In genomic region chr7:37234928-37235327, GRCh38 we compare ENCODE assay signal across 8 cellular contexts.
DNase-seq lines count a peak whose midpoint lies in the region; ATAC-seq lines count a peak whose summit lies in the region.

No MANE protein-coding gene starts in this region.

- no peak overlapping the region for H3K4me2 ChIP-seq in mesendoderm (ENCODE audit: low read length)

- no peak overlapping the region for H3K18ac ChIP-seq in mesendoderm (ENCODE audit: low read length)

- H2AK5ac ChIP-seq in mesendoderm (ENCODE audit: low read length), result no peak overlapping the region

- no peak overlapping the region for H2BK15ac ChIP-seq in mesendoderm (replicated peaks; ENCODE audit: low read depth)

- H3K56ac ChIP-seq in mesendoderm (ENCODE audit: low read length), result no peak overlapping the region

- H4K8ac ChIP-seq in mesendoderm (ENCODE audit: low read depth, low read length), result no peak overlapping the region

- no peak overlapping the region for H3K27ac ChIP-seq in mesendoderm (ENCODE audit: low read depth, low read length)

- no peaks in the 10 kb centered on the region for H3K36me3 ChIP-seq in mesendoderm (ENCODE audit: control insufficient read depth, insufficient read depth, low read length)

- H2BK5ac ChIP-seq in mesendoderm (ENCODE audit: low read length), result no peak overlapping the region

- no peaks in the 10 kb centered on the region for H3K79me1 ChIP-seq in mesendoderm (ENCODE audit: low read length)

- H4K5ac ChIP-seq in mesendoderm (ENCODE audit: low read length), result no peak overlapping the region

- H3K4me1 ChIP-seq in mesendoderm (ENCODE audit: control insufficient read depth, low read depth, low read length), result no peaks in the 10 kb centered on the region

- ATAC-seq in GM21529 (IDR thresholded peaks at IDR 0.05; ENCODE audit: unreplicated experiment), result no peak

- no CpG with 5 or more reads among the region's 1 CpG for WGBS in mesendoderm (ENCODE audit: extremely low coverage, insufficient coverage, low lambda C conversion rate)

- in situ Hi-C loops in T47D (cut with HindIII; ENCODE audit: low pct_unique_long_range_greater_than_20kb, low sequenced_read_pairs), result no loop called here

- H2BK120ac ChIP-seq in mesendoderm (ENCODE audit: low read depth, low read length), result no peak overlapping the region

- no peak overlapping the region for H3K9ac ChIP-seq in mesendoderm (ENCODE audit: low read length)

- H3K4me3 ChIP-seq in mesendoderm (ENCODE audit: low read length), result no peak overlapping the region

- no peaks in the 10 kb centered on the region for H3K79me2 ChIP-seq in mesendoderm (ENCODE audit: control insufficient read depth, insufficient read depth, low read length)

- DNase-seq in Daoy (ENCODE audit: low read depth), result peak; percentile 42
- peak; percentile 21 for DNase-seq in M059J (ENCODE audit: low read depth)
- DNase-seq in T47D (ENCODE audit: low read depth in 1 of 2, low spot score in 1 of 2), result peak; percentile 42 to 61
- peak; percentile 45 for DNase-seq in mesendoderm
- DNase-seq in NCI-H446 treated with DMSO at 0.1 percent for 48 hours (lab: John Stamatoyannopoulos, UW), result no peak
- no peak for DNase-seq in hepatic stellate cell (ENCODE audit: low spot score)
- DNase-seq in ureter (ENCODE audit: low spot score), result no peak

- H3K27me3 ChIP-seq in mesendoderm (ENCODE audit: insufficient read depth, low read length, poor library complexity), result no peaks in the 10 kb centered on the region

- no peak overlapping the region for H3K23ac ChIP-seq in mesendoderm (ENCODE audit: low read length)

- H3K4ac ChIP-seq in mesendoderm (ENCODE audit: low read depth, low read length), result no peak overlapping the region

Comparison
In these comparisons a context has a peak if more than half of its experiments do, and no peak if none do; other contexts are left out.
1. DNase-seq: peak in Daoy (single experiment), M059J (single experiment), T47D (2 of 2) and mesendoderm (single experiment); none in NCI-H446 treated with DMSO at 0.1 percent for 48 hours (single experiment), hepatic stellate cell (single experiment) and ureter (single experiment).